In the genomic region with DNA sequence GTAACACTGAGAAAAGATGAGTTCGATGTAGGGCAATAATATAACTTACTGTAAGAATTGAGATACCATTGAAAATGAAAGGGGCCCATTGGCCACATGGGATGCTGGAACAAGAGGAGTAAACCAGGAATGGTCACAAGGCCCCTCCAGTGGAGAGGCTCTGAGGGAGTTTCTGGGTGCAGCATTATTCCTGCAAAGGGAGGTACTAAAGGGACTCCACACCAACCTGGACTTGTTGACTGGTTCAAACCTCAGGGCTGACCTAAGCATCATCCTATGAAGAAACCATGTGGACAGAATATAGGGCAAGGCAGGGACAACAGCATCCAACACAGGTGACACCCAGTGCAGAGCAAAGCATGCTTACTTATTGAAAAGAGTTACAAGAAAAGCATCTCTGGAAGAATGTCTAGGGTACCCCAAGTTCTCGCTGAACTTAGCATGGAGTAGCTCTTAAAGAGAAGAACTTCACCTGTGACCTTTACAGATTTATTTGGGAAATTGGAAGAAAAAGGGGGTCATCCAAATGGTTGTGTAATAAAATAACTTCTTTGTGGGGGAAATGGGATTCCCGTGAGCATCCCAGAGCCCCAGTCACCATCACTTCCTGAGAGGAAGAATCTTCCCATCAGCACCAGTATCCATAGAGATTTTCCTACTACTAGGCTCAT, we compare ENCODE assay signal across 20 cellular contexts. TPM values are rescaled to one million over a fixed set of nuclear protein-coding genes. Genes with fewer than 3 reads are reported as not detected.
DNase-seq lines count a peak whose midpoint lies in the region; ATAC-seq and TF ChIP-seq lines count a peak whose summit lies in the region.
"Had no signal": no experiment of that assay in that cellular context is flagged by ENCODE, and none has a peak within 500 bp of the region (broad histone marks: within the 10 kb centered on the region; RNA-seq: fewer than 3 reads in every experiment).

No MANE protein-coding gene starts in this region.

- H3K27me3 Mint-ChIP-seq in activated naive CD8-positive, alpha-beta T cell treated with anti-CD3 and anti-CD28 coated beads, Interleukin-2, amount 10 ng/mL, durations not matched to agents 7 days and 5 days: no peaks in the 10 kb centered on the region

- peaks cover 16% of the 10 kb centered on the region; the same call in 1 of the 2 replicates for H3K36me3 ChIP-seq in PC-9 (ENCODE audit: low read depth)
- H3K36me3 ChIP-seq in spleen: peaks cover 0 to 31% (median 13%) of the 10 kb centered on the region in 6 donors
- H3K36me3 ChIP-seq in gastroesophageal sphincter: no peaks in the 10 kb centered on the region
- H3K36me3 ChIP-seq: esophagus muscularis mucosa, vagina had no signal

- H4K20me1 ChIP-seq in PC-9 (ENCODE audit: insufficient read depth): no peaks in the 10 kb centered on the region

- CTCF ChIA-PET in PC-9 (lab: Charles Lee): no interaction called here

- H3K4me2 ChIP-seq in PC-9: no peak overlapping the region

- ATAC-seq in activated naive CD8-positive, alpha-beta T cell treated with anti-CD3 and anti-CD28 coated beads, Interleukin-2, amount 10 ng/mL, durations not matched to agents 7 days and 5 days (ENCODE audit: low read depth): no peak
- no peak for ATAC-seq in GM18873 (IDR thresholded peaks at IDR 0.05; ENCODE audit: low FRiP score, unreplicated experiment)
- no peak for ATAC-seq in gastroesophageal sphincter
- ATAC-seq: heart right ventricle had no signal

- H3K4me3 Mint-ChIP-seq in activated naive CD8-positive, alpha-beta T cell treated with anti-CD3 and anti-CD28 coated beads, Interleukin-2, amount 10 ng/mL, durations not matched to agents 7 days and 5 days: peak overlapping the region; percentile 94
- H3K4me3 Mint-ChIP-seq: dendritic cell treated with granulocyte-macrophage colony-stimulating factor and Interleukin-4, amounts not matched to agents 40 ng/mL and 50 ng/mL, for 4 days had no signal

- no peaks in the 10 kb centered on the region for H3K9me3 Mint-ChIP-seq in activated naive CD8-positive, alpha-beta T cell treated with anti-CD3 and anti-CD28 coated beads, Interleukin-2, amount 10 ng/mL, durations not matched to agents 7 days and 5 days
- H3K9me3 Mint-ChIP-seq: dendritic cell treated with granulocyte-macrophage colony-stimulating factor and Interleukin-4, amounts not matched to agents 40 ng/mL and 50 ng/mL, for 4 days had no signal

- no peaks in the 10 kb centered on the region for H3K9me2 ChIP-seq in PC-9 (ENCODE audit: insufficient read depth)

- peaks cover 41% of the 10 kb centered on the region for H3F3A ChIP-seq in PC-9 (ENCODE audit: insufficient read depth, low read depth)

- H2AFZ ChIP-seq in PC-9: no peak overlapping the region

- BruUV-seq in PC-9 (replicated peaks; lab: Mats Ljungman, UMichigan): no TSS peak

- POLR2A ChIA-PET in PC-9 (lab: Charles Lee; ENCODE audit: unreplicated experiment): no interaction called here
- POLR2A ChIA-PET in activated naive CD8-positive, alpha-beta T cell treated with anti-CD3 and anti-CD28 coated beads, Interleukin-2, amount 10 ng/mL, durations not matched to agents 7 days and 5 days (lab: Charles Lee): interaction anchor here (1.3 to 15.1 kb wide), 4 partner anchors 13 to 169 kb away, joined by 3 to 1271 read pairs (median 6); no protein-coding TSS in a partner anchor

- H3K9me3 ChIP-seq in PC-9 (ENCODE audit: insufficient read depth, low read depth): no peaks in the 10 kb centered on the region; the same call in 1 of the 2 replicates
- no peaks in the 10 kb centered on the region for H3K9me3 ChIP-seq in spleen
- H3K9me3 ChIP-seq in gastroesophageal sphincter: no peaks in the 10 kb centered on the region
- H3K9me3 ChIP-seq: esophagus muscularis mucosa, heart right ventricle, vagina had no signal

- TF ChIP-seq EP300 in gastroesophageal sphincter (IDR thresholded peaks at IDR 0.05): no peak

- H3K36me3 Mint-ChIP-seq in activated naive CD8-positive, alpha-beta T cell treated with anti-CD3 and anti-CD28 coated beads, Interleukin-2, amount 10 ng/mL, durations not matched to agents 7 days and 5 days: peaks cover 39% of the 10 kb centered on the region

- H3K27me3 ChIP-seq in PC-9 (ENCODE audit: insufficient read depth, low read depth) (no peaks in the 10 kb centered on the region), spleen (replicated peaks in 1 of 7) (peaks cover 0 to 5% (median 0%) of the 10 kb centered on the region in 7 donors), gastroesophageal sphincter (peaks cover 58% of the 10 kb centered on the region)
- H3K27me3 ChIP-seq: vagina had no signal

- peak; percentile 48 for DNase-seq in activated CD8-positive, alpha-beta memory T cell treated with anti-CD3 and anti-CD28 coated beads, Interleukin-2, amount 50 U/mL, for 48 hours
- DNase-seq in activated CD8-positive, alpha-beta memory T cell treated with anti-CD3 and anti-CD28 coated beads for 24 hours: no peak
- no peak for DNase-seq in PC-9
- no peak for DNase-seq in activated naive CD8-positive, alpha-beta T cell treated with anti-CD3 and anti-CD28 coated beads, Interleukin-2, amount 10 ng/mL, durations not matched to agents 7 days and 5 days
- DNase-seq in spleen: no peak
- no peak for DNase-seq in cerebellum (ENCODE audit: low spot score)
- DNase-seq: Calu3, GF-D8, heart right ventricle, midbrain, NCI-H2081 treated with DMSO at 0.1 percent for 48 hours, NCI-H748 treated with DMSO at 0.1 percent for 48 hours had no signal

- H3K4me3 ChIP-seq in PC-9 (no peak overlapping the region), spleen (no peak overlapping the region), gastroesophageal sphincter (no peak overlapping the region)
- H3K4me3 ChIP-seq: esophagus muscularis mucosa, heart right ventricle, vagina had no signal

- TF ChIP-seq CTCF in PC-9 (conservative IDR thresholded peaks at IDR 0.05) (no peak), spleen (IDR thresholded peaks at IDR 0.05 in 8 of 11, conservative IDR thresholded peaks at IDR 0.05 in 3 of 11) (no peak), gastroesophageal sphincter (IDR thresholded peaks at IDR 0.05) (no peak)

- H3K27ac ChIP-seq in PC-9 (peak overlapping the region; percentile 96; the same call in 1 of the 2 replicates), spleen (peak overlapping the region; percentile 81 to 98 (median 90)), gastroesophageal sphincter (no peak overlapping the region)
- H3K27ac ChIP-seq: esophagus muscularis mucosa, vagina had no signal

- intact Hi-C loops in PC-9 (cut with micrococcal nuclease; ENCODE audit: unreplicated experiment) (no loop called here), spleen (cut with DNase I; ENCODE audit: low total_unique reads) (no loop called here)

- H3K79me2 ChIP-seq in PC-9 (ENCODE audit: low read depth): peaks cover 5% of the 10 kb centered on the region

- H3K4me1 ChIP-seq in PC-9 (replicated peaks; ENCODE audit: insufficient read depth): peaks cover 42% of the 10 kb centered on the region
- peaks cover 19 to 92% (median 64%) of the 10 kb centered on the region in 6 donors for H3K4me1 ChIP-seq in spleen
- no peaks in the 10 kb centered on the region for H3K4me1 ChIP-seq in gastroesophageal sphincter
- H3K4me1 ChIP-seq: esophagus muscularis mucosa, vagina had no signal

- no peak for TF ChIP-seq POLR2A in spleen (IDR thresholded peaks at IDR 0.05)
- TF ChIP-seq POLR2A in gastroesophageal sphincter (IDR thresholded peaks at IDR 0.05): no peak

- peaks cover 89% of the 10 kb centered on the region for H3K4me1 Mint-ChIP-seq in activated naive CD8-positive, alpha-beta T cell treated with anti-CD3 and anti-CD28 coated beads, Interleukin-2, amount 10 ng/mL, durations not matched to agents 7 days and 5 days

- peak overlapping the region; percentile 99 for H3K27ac Mint-ChIP-seq in activated naive CD8-positive, alpha-beta T cell treated with anti-CD3 and anti-CD28 coated beads, Interleukin-2, amount 10 ng/mL, durations not matched to agents 7 days and 5 days
- H3K27ac Mint-ChIP-seq: dendritic cell treated with granulocyte-macrophage colony-stimulating factor and Interleukin-4, amounts not matched to agents 40 ng/mL and 50 ng/mL, for 4 days had no signal

- WGBS in spleen, 5 donors: 68 to 83% (median 80%) methylated on average over 3 of the region's 3 CpGs
- 78 to 86% methylated on average over 2 to 3 of the region's 3 CpGs for WGBS in gastroesophageal sphincter (ENCODE audit: low coverage in 1 of 2), 2 donors

RNA-seq across cellular contexts. Expression of gene PRSS2, which starts 34.7 kb away (rescaled TPM):
- total RNA-seq in PC-9 (2021) (not detected in 2 replicates), spleen (10 to 100 TPM in 2 of 7 donors, 1 to 10 TPM in 1, not detected in 4; 3.8 to 14.5 (median 11.1) TPM), cerebellum (not detected), gastroesophageal sphincter (not detected)
- not detected for total RNA-seq in activated naive CD8-positive, alpha-beta T cell treated with anti-CD3 and anti-CD28 coated beads, Interleukin-2, amount 10 ng/mL, durations not matched to agents 7 days and 5 days
- polyA plus RNA-seq in spleen: 1 to 10 TPM; 1.1 to 1.3 (median 1.2) TPM
- total RNA-seq: HT1080, kidney epithelial cell, osteoblast, vagina had no signal

RNA-seq across cellular contexts. Expression of gene EPHB6, which starts 49.4 kb away (rescaled TPM):
- total RNA-seq in PC-9 (2021): 39.2 and 72.9 TPM in 2 replicates
- total RNA-seq in activated naive CD8-positive, alpha-beta T cell treated with anti-CD3 and anti-CD28 coated beads, Interleukin-2, amount 10 ng/mL, durations not matched to agents 7 days and 5 days: 10 to 100 TPM; 20.1 to 25.2 TPM
- 10 to 100 TPM; 12.3 to 15.5 (median 13.9) TPM for total RNA-seq in spleen
- 10 to 100 TPM; 11.3 to 28.8 (median 23.6) TPM for polyA plus RNA-seq in spleen
- 11.7 TPM for total RNA-seq in cerebellum
- 10 to 100 TPM in 2 of 4 donors, 1 to 10 TPM in 2; 6.0 to 22.1 (median 9.7) TPM for total RNA-seq in gastroesophageal sphincter

RNA-seq across cellular contexts. Expression of gene PRSS1, which starts 56.2 kb away (rescaled TPM):
- total RNA-seq in PC-9 (2021) (0.94 TPM in 1 of 2 replicates, not detected in the other), spleen (1 to 10 TPM in 3 of 7 donors, not detected in 4; 2.9 to 6.3 (median 3.0) TPM), cerebellum (not detected), gastroesophageal sphincter (under 1 TPM in 1 of 4 donors, not detected in 3; 0.94 TPM)
- not detected for total RNA-seq in activated naive CD8-positive, alpha-beta T cell treated with anti-CD3 and anti-CD28 coated beads, Interleukin-2, amount 10 ng/mL, durations not matched to agents 7 days and 5 days
- polyA plus RNA-seq in spleen: 1 to 10 TPM in 2 of 3 donors, under 1 TPM in 1; 0.88 to 1.4 (median 1.2) TPM
- total RNA-seq: esophagus muscularis mucosa, HT1080, osteoblast, vagina had no signal

Comparison
In these comparisons a context has a peak if more than half of its experiments do, and no peak if none do; other contexts are left out.
1. H3K27ac ChIP-seq: peak in PC-9 (single experiment) and spleen (8 of 8); none in gastroesophageal sphincter (0 of 4).